Comparison of ENCODE assay signal across 23 cellular contexts in the genomic region with DNA sequence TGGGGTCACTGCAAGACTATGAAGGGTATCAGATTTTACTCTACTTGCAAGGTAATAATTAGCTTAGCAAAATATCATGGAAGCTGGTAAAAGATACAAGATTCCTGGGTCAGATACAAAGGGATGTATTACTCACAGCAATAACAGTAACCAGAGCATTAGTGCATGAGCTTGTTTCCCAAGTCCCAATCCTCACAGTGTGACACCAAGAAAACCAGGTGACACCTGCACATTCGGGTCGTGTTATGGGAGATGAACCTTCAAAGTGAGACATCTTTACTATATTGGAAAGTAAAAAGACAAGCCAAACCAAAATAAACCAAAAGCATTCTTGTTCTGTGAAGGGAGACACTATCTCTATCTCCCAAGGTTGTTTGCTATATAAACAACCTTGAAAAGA.
"Had no signal": no experiment of that assay in that cellular context is flagged by ENCODE, and none has a peak within 500 bp of the region (broad histone marks: within the 10 kb centered on the region; RNA-seq: fewer than 3 reads in every experiment).

No MANE protein-coding gene starts in this region.

- H3K27ac ChIP-seq: neural progenitor cell, pancreas, prostate gland, right lobe of liver, sigmoid colon, stomach, testis, tibial artery, upper lobe of right lung, uterus had no signal

- H3K4me3 ChIP-seq: neural progenitor cell, pancreas, prostate gland, right lobe of liver, sigmoid colon, stomach, testis, tibial artery, transverse colon, upper lobe of right lung, uterus had no signal

- DNase-seq: naive thymus-derived CD4-positive, alpha-beta T cell; natural killer cell; occipital lobe; pancreas; right cardiac atrium; right lobe of liver; sigmoid colon; small intestine; stimulated activated CD4-positive, alpha-beta T cell treated with anti-CD3 and anti-CD28 coated beads, Interleukin-15, amount 100 ng/mL, for 24 hours; stimulated activated CD4-positive, alpha-beta T cell treated with anti-CD3 and anti-CD28 coated beads, Interleukin-2, amount 100 ng/mL, for 24 hours; stimulated activated CD4-positive, alpha-beta T cell treated with anti-CD3 and anti-CD28 coated beads, Interleukin-2, amount 100 ng/mL, for 48 hours; stimulated activated CD4-positive, alpha-beta T cell treated with anti-CD3 and anti-CD28 coated beads, Interleukin-4, amount 100 ng/mL, for 24 hours; stimulated activated naive B cell treated with anti-CD40 and anti-IgM and Interleukin-4, amounts not matched to agents 10 μg/mL and 1 μg/mL and 100 μg/mL, for 72 hours; stimulated activated naive CD4-positive, alpha-beta T cell treated with Interleukin-2 at 50 U/mL for 16 hours; stomach; testis; tibial artery; transverse colon; upper lobe of right lung; uterus had no signal

- H3K4me1 ChIP-seq: pancreas, prostate gland, sigmoid colon, stomach, testis, tibial artery, upper lobe of right lung, uterus had no signal

- H3K36me3 ChIP-seq: neural progenitor cell, pancreas, prostate gland, right lobe of liver, sigmoid colon, stomach, tibial artery, transverse colon, upper lobe of right lung, uterus had no signal

- H3K9me3 ChIP-seq: pancreas, prostate gland, right lobe of liver, testis, tibial artery, transverse colon, upper lobe of right lung, uterus had no signal

- H3K27me3 ChIP-seq: pancreas, right lobe of liver, sigmoid colon, stomach, testis, tibial artery, transverse colon, upper lobe of right lung, uterus had no signal

- ATAC-seq: naive thymus-derived CD4-positive, alpha-beta T cell; natural killer cell; pancreas; right cardiac atrium; right lobe of liver; stimulated activated effector memory CD8-positive, alpha-beta T cell treated with anti-CD3 and anti-CD28 coated beads, Interleukin-12 subunit alpha, Interleukin-12 subunit beta, amount 100 ng/mL, for 72 hours; stimulated activated naive B cell treated with anti-CD40 and anti-IgM and Interleukin-4, amounts not matched to agents 10 μg/mL and 1 μg/mL and 100 μg/mL, for 72 hours; upper lobe of right lung had no signal
